ENCODE assay signal across 8 cellular contexts in the genomic region with DNA sequence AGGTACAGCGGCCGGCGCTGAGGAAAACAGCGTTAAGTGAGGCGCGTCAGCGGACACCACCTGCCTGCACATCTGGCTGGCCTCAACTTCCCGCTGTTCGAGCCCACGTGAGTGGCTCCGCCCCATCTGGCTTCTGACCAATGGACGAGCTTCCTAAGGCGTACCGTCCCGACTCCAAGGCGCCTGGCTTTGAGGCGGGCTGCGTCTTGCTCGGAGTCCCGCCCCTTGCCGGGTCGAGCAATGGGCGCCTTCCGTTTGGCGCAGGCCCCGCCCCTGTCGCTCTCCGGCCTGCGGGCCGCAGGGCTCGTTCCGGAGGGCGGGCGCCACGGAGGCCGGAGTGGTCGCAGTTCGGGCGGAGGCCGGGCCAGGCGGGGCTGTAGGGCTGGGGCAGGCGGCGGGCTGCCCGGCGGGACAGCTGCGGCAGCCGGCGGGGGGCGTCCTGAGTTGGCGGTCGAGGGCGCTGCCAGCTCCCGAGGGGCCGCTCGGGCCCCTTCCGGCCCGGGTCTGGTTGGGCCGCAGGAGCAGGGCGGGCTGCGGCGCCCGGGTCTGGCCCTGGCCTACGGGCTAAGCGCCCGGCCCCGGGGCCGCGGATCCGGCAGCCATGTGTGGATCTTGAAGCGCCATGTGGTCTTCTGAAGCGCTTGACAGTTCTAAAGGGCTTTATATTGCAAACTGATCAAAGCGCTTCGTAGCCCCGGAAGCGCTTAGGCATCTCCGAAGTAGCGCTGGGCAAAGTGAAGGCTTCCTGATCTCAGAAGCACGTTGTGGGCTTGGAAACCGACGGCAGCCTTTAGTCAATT. TPM values are rescaled to one million over a fixed set of nuclear protein-coding genes. Genes with fewer than 3 reads are reported as not detected.
DNase-seq lines count a peak whose midpoint lies in the region; ATAC-seq, FAIRE-seq and TF ChIP-seq lines count a peak whose summit lies in the region.

A gene with protein sequence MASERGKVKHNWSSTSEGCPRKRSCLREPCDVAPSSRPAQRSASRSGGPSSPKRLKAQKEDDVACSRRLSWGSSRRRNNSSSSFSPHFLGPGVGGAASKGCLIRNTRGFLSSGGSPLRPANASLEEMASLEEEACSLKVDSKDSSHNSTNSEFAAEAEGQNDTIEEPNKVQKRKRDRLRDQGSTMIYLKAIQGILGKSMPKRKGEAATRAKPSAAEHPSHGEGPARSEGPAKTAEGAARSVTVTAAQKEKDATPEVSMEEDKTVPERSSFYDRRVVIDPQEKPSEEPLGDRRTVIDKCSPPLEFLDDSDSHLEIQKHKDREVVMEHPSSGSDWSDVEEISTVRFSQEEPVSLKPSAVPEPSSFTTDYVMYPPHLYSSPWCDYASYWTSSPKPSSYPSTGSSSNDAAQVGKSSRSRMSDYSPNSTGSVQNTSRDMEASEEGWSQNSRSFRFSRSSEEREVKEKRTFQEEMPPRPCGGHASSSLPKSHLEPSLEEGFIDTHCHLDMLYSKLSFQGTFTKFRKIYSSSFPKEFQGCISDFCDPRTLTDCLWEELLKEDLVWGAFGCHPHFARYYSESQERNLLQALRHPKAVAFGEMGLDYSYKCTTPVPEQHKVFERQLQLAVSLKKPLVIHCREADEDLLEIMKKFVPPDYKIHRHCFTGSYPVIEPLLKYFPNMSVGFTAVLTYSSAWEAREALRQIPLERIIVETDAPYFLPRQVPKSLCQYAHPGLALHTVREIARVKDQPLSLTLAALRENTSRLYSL (plus strand): TSS at position 276 of the 800 bp plus-strand sequence. CDS start 742 bp downstream, outside the sequence.

- POLR2A ChIA-PET in Caco-2 (lab: Charles Lee) = interaction anchor here (0.5 to 1.5 kb wide), 7 partner anchors 15 to 456 kb away, joined by 3 to 13 read pairs (median 5); partner anchors contain the start of genes ARPC4 and TADA3
- POLR2A ChIA-PET in activated CD8-positive, alpha-beta memory T cell treated with anti-CD3 and anti-CD28 coated beads for 36 hours (lab: Charles Lee) = interaction anchor here (0.8 to 1.8 kb wide), 7 partner anchors 20 to 470 kb away, joined by 3 to 13 read pairs (median 3); partner anchors contain the start of gene VHL

- ATAC-seq in GM21381 (IDR thresholded peaks at IDR 0.05; ENCODE audit: unreplicated experiment) = peak; percentile 95
- ATAC-seq in effector memory CD8-positive, alpha-beta T cell (replicated peaks) = peak; percentile 90
- ATAC-seq in memory B cell (ENCODE audit: low read depth) = peak; percentile 92

- peak; percentile 95 to 97 for DNase-seq in Caco-2
- peak; percentile 96 for DNase-seq in HTR-8/SVneo (ENCODE audit: insufficient read length, low spot score)
- DNase-seq in NOMO-1 treated with DMSO at 0.1 percent for 48 hours (lab: John Stamatoyannopoulos, UW; ENCODE audit: unreplicated experiment) = peak; percentile 96
- DNase-seq in effector memory CD8-positive, alpha-beta T cell = peak; percentile 82 to 85 (median 84)
- DNase-seq in memory B cell (ENCODE audit: low spot score in 2 of 2) = peak; percentile 82 to 86
- peak; percentile 89 for DNase-seq in stimulated activated CD8-positive, alpha-beta memory T cell treated with anti-CD3 and anti-CD28 coated beads, Interleukin-12 subunit alpha, Interleukin-12 subunit beta, amount 100 ng/mL, for 1 hour (ENCODE audit: low read depth)

- no peak for TF ChIP-seq CTCF in Caco-2 (IDR thresholded peaks at IDR 0.05; ENCODE audit: insufficient read depth in 1 of 2, low read depth in 1 of 2, low read length in 1 of 2, severe bottlenecking in 1 of 2, unreplicated experiment in 1 of 2)

- BruUV-seq in Caco-2 (replicated peaks; lab: Mats Ljungman, UMichigan) = no TSS peak

- H3K9me3 ChIP-seq in Caco-2 = peaks cover 7% of the 10 kb centered on the region; the same call in 1 of the 2 replicates

- no peaks in the 10 kb centered on the region; the same call in 1 of the 2 replicates for H3K36me3 ChIP-seq in Caco-2 (ENCODE audit: control insufficient read depth, insufficient read depth, low read length)

- no peaks in the 10 kb centered on the region for H3K27me3 ChIP-seq in Caco-2 (replicated peaks; ENCODE audit: control insufficient read depth, insufficient read depth, low read length)

- intact Hi-C loops in Caco-2 (cut with micrococcal nuclease; ENCODE audit: unreplicated experiment) = loop anchor here (1.0 to 5.0 kb wide), 2 partner anchors 44 kb away; partner anchors contain the start of gene GHRL

- CTCF ChIA-PET in Caco-2 (lab: Charles Lee) = interaction anchor here (0.6 to 1.4 kb wide), 4 partner anchors 15 to 169 kb away, joined by 3 to 6 read pairs (median 4); no protein-coding TSS in a partner anchor
- CTCF ChIA-PET in activated CD8-positive, alpha-beta memory T cell treated with anti-CD3 and anti-CD28 coated beads for 36 hours (lab: Charles Lee) = interaction anchor here (0.7 to 1.5 kb wide), 7 partner anchors 12 to 517 kb away, joined by 3 to 4 read pairs (median 3); no protein-coding TSS in a partner anchor

- FAIRE-seq in HTR-8/SVneo (lab: Jason Lieb, UNC) = peak; percentile 77

- peaks cover 12% of the 10 kb centered on the region; the same call in 1 of the 2 replicates for H3K4me1 ChIP-seq in Caco-2

- H3K4me1 Mint-ChIP-seq in Caco-2 (ENCODE audit: low read depth, unreplicated experiment) (peaks cover 5% of the 10 kb centered on the region), memory B cell (peaks cover 34% of the 10 kb centered on the region)
- peaks cover 43 to 44% of the 10 kb centered on the region in 2 donors for H3K4me1 Mint-ChIP-seq in effector memory CD8-positive, alpha-beta T cell (ENCODE audit: low read depth in 2 of 2)

- peaks cover 10% of the 10 kb centered on the region for H3K9me3 Mint-ChIP-seq in Caco-2 (ENCODE audit: unreplicated experiment)
- no peaks in the 10 kb centered on the region for H3K9me3 Mint-ChIP-seq in effector memory CD8-positive, alpha-beta T cell
- H3K9me3 Mint-ChIP-seq in memory B cell = peaks cover 4% of the 10 kb centered on the region

- no peaks in the 10 kb centered on the region for H3K27me3 Mint-ChIP-seq in Caco-2 (ENCODE audit: insufficient read depth, unreplicated experiment)
- no peaks in the 10 kb centered on the region for H3K27me3 Mint-ChIP-seq in effector memory CD8-positive, alpha-beta T cell
- no peaks in the 10 kb centered on the region for H3K27me3 Mint-ChIP-seq in memory B cell

- H3K27ac Mint-ChIP-seq in Caco-2 (ENCODE audit: unreplicated experiment) (peak within 1 kb of the TSS; percentile 92), memory B cell (peak within 1 kb of the TSS; percentile 95)
- H3K27ac Mint-ChIP-seq in effector memory CD8-positive, alpha-beta T cell = peak within 1 kb of the TSS; percentile 94

- peak within 1 kb of the TSS; percentile 92 for H3K4me3 Mint-ChIP-seq in Caco-2 (ENCODE audit: unreplicated experiment)
- peak within 1 kb of the TSS; percentile 98 to 99 for H3K4me3 Mint-ChIP-seq in effector memory CD8-positive, alpha-beta T cell
- peak within 1 kb of the TSS; percentile 96 for H3K4me3 Mint-ChIP-seq in memory B cell

- H3K36me3 Mint-ChIP-seq in Caco-2 (ENCODE audit: insufficient read depth, unreplicated experiment) (peaks cover 51% of the 10 kb centered on the region), memory B cell (peaks cover 22% of the 10 kb centered on the region)
- peaks cover 39% of the 10 kb centered on the region for H3K36me3 Mint-ChIP-seq in effector memory CD8-positive, alpha-beta T cell (ENCODE audit: insufficient read depth)

- H3K4me3 ChIP-seq in Caco-2 (ENCODE audit: low read depth, low read length) = peak within 1 kb of the TSS; percentile 76

RNA-seq across cellular contexts. Expression of the gene that starts here (rescaled TPM):
- 29.3 and 32.1 TPM in 2 replicates for total RNA-seq in Caco-2 (2022)
- 10 to 100 TPM; 58.4 to 61.2 TPM for total RNA-seq in activated CD8-positive, alpha-beta memory T cell treated with anti-CD3 and anti-CD28 coated beads for 36 hours

Comparison
In these comparisons a context has a peak if more than half of its experiments do, and no peak if none do; other contexts are left out.
1. Peak in every context shown above with its lines: DNase-seq, ATAC-seq and H3K4me3 ChIP-seq.